11 cellular contexts compared by ENCODE assay signal in the genomic region with DNA sequence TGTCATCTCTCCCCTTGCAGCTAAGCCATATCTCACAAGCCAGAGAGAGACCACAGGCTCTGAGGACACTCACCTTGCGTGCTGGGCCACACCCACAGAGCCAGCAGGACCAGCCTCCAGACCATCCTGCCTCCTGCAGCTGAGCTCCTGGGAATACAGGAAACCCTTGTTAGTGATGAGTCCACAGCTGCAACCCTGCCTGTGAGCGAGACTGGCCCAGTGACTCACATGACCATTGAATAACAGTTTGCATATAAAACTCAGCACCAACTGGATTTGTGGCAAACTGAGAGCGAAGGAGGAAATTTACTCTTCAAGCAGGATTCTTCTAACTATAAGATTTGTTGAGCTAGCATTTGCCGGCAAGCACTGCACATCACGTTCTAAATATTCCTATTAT. TPM values are rescaled to one million over a fixed set of nuclear protein-coding genes. Genes with fewer than 3 reads are reported as not detected.
A peak's percentile ranks its signal among the peaks of the same experiment; 100 is the strongest.
DNase-seq lines count a peak whose midpoint lies in the region; TF ChIP-seq lines count a peak whose summit lies in the region.
"Had no signal": no experiment of that assay in that cellular context is flagged by ENCODE, and none has a peak within 500 bp of the region (broad histone marks: within the 10 kb centered on the region; RNA-seq: fewer than 3 reads in every experiment).

No MANE protein-coding gene starts in this region.

- DNase-seq in NCI-H2196 treated with DMSO at 0.1 percent for 48 hours (lab: John Stamatoyannopoulos, UW; ENCODE audit: unreplicated experiment) (peak; percentile 2), NCI-H2196 (lab: John Stamatoyannopoulos, UW; ENCODE audit: unreplicated experiment) (no peak), MCF 10A (ENCODE audit: unreplicated experiment) (peak; percentile 71), islet precursor cell (peak; percentile 93), transverse colon (no peak), NCI-H2227 treated with DMSO at 0.1 percent for 48 hours (lab: John Stamatoyannopoulos, UW) (no peak), OCI-M2 (lab: John Stamatoyannopoulos, UW; ENCODE audit: unreplicated experiment) (no peak), NCI-H1436 (lab: John Stamatoyannopoulos, UW) (no peak)
- DNase-seq: activated CD4-positive, alpha-beta T cell treated with anti-CD3 and anti-CD28 coated beads, Interleukin-2, amount 50 U/mL, for 48 hours; AML-193; KBM-7 had no signal

- no peak overlapping the region for H3K27ac Mint-ChIP-seq in MCF 10A (ENCODE audit: low read depth, unreplicated experiment)

- peaks cover 0 to 6% (median 0%) of the 10 kb centered on the region in 4 donors for H3K4me1 ChIP-seq in transverse colon

- no peak overlapping the region for H3K4me3 ChIP-seq in transverse colon

- no peak overlapping the region for H3K4me3 Mint-ChIP-seq in MCF 10A (ENCODE audit: unreplicated experiment)

- H3K9me3 Mint-ChIP-seq in MCF 10A (ENCODE audit: unreplicated experiment): no peaks in the 10 kb centered on the region

- no peaks in the 10 kb centered on the region for H3K27me3 Mint-ChIP-seq in MCF 10A (ENCODE audit: insufficient read depth, unreplicated experiment)

- CTCF ChIA-PET in MCF 10A (lab: Yijun Ruan, JAX): interaction anchor here (0.7 to 0.8 kb wide), 2 partner anchors 92 to 118 kb away, joined by 3 read pairs; no protein-coding TSS in a partner anchor

- H3K9me3 ChIP-seq in transverse colon: no peaks in the 10 kb centered on the region

- H3K27me3 ChIP-seq in transverse colon: peaks cover 43% of the 10 kb centered on the region

- H3K27ac ChIP-seq in transverse colon: peak overlapping the region in 3 of 4 donors; percentile 38 to 77 (median 53)

- no peaks in the 10 kb centered on the region for H3K36me3 ChIP-seq in transverse colon

- peaks cover 6% of the 10 kb centered on the region for H3K4me1 Mint-ChIP-seq in MCF 10A (ENCODE audit: insufficient read depth, unreplicated experiment)

- no peak for TF ChIP-seq EP300 in transverse colon (IDR thresholded peaks at IDR 0.05; ENCODE audit: low read depth)

- no TSS peak for BruUV-seq in MCF 10A (replicated peaks; lab: Mats Ljungman, UMichigan)

- peaks cover 2% of the 10 kb centered on the region for H3K36me3 Mint-ChIP-seq in MCF 10A (ENCODE audit: insufficient read depth, unreplicated experiment)

- POLR2A ChIA-PET in MCF 10A (lab: Yijun Ruan, JAX): no interaction called here

- in situ Hi-C loops in transverse colon (cut with MboI; ENCODE audit: low pct_ligation_motif_present in 1 of 4, low pct_unique_long_range_greater_than_20kb in 1 of 4, low sequenced_read_pairs in 3 of 4): no loop called here

- intact Hi-C loops in MCF 10A (cut with micrococcal nuclease) (no loop called here), transverse colon (cut with DNase I; ENCODE audit: low total_unique reads) (loop anchor here (5.0 kb wide), 1 partner anchor 573 kb away; no protein-coding TSS in a partner anchor)

- WGBS in transverse colon (ENCODE audit: low coverage in 1 of 2), 2 donors: 47 to 49% methylated on average over 3 to 5 of the region's 5 CpGs

- no peak for TF ChIP-seq CTCF in MCF 10A (IDR thresholded peaks at IDR 0.05; ENCODE audit: unreplicated experiment)
- TF ChIP-seq CTCF in transverse colon (IDR thresholded peaks at IDR 0.05): no peak

- no peak for TF ChIP-seq POLR2A in transverse colon (IDR thresholded peaks at IDR 0.05)

RNA-seq across cellular contexts. Expression of gene THBS2, which starts 3.0 kb away (rescaled TPM):
- 0.05 TPM in 1 of 2 replicates, not detected in the other for total RNA-seq in MCF 10A (2022)
- total RNA-seq in transverse colon: 10 to 100 TPM; 11.5 to 25.5 (median 18.1) TPM

Comparison
In these comparisons a context has a peak if more than half of its experiments do, and no peak if none do; other contexts are left out.
1. DNase-seq: peak in NCI-H2196 treated with DMSO at 0.1 percent for 48 hours (single experiment), MCF 10A (single experiment) and islet precursor cell (single experiment); none in NCI-H2196 (single experiment), transverse colon (single experiment), NCI-H2227 treated with DMSO at 0.1 percent for 48 hours (single experiment), OCI-M2 (single experiment) and NCI-H1436 (single experiment).